Comparison of ENCODE assay signal across 8 cellular contexts in genomic region chr9:136847065-136847826, GRCh38. TPM values are rescaled to one million over a fixed set of nuclear protein-coding genes. Genes with fewer than 3 reads are reported as not detected.
DNase-seq lines count a peak whose midpoint lies in the region; ATAC-seq, FAIRE-seq and TF ChIP-seq lines count a peak whose summit lies in the region.

No MANE protein-coding gene starts in this region.

- peak overlapping the region; percentile 86 for H3K4me3 Mint-ChIP-seq in astrocyte (ENCODE audit: unreplicated experiment)

- no peaks in the 10 kb centered on the region for H3K4me1 Mint-ChIP-seq in astrocyte (ENCODE audit: low read depth, unreplicated experiment)

- TF ChIP-seq POLR2A in spleen (IDR thresholded peaks at IDR 0.05) = no peak

- H3K9me3 ChIP-seq in ES-I3 (ENCODE audit: control insufficient read depth, insufficient read depth, low read length) = no peaks in the 10 kb centered on the region
- peaks cover 6% of the 10 kb centered on the region for H3K9me3 ChIP-seq in astrocyte (ENCODE audit: insufficient read depth, low read depth, low read length)
- no peaks in the 10 kb centered on the region for H3K9me3 ChIP-seq in iPS DF 6.9 (ENCODE audit: control insufficient read depth, insufficient read depth, low read length)
- no peaks in the 10 kb centered on the region for H3K9me3 ChIP-seq in spleen

- peak overlapping the region; percentile 70 for H3K4me3 ChIP-seq in astrocyte (ENCODE audit: insufficient read depth, low read depth, low read length)
- peak overlapping the region; percentile 85; the same call in 1 of the 2 replicates for H3K4me3 ChIP-seq in iPS DF 6.9 (ENCODE audit: low read length)
- H3K4me3 ChIP-seq in spleen = peak overlapping the region; percentile 57 to 90 (median 82)

- H3K27me3 Mint-ChIP-seq in astrocyte (ENCODE audit: low read depth, unreplicated experiment) = no peaks in the 10 kb centered on the region

- TF ChIP-seq CTCF in astrocyte (IDR thresholded peaks at IDR 0.05; ENCODE audit: insufficient read depth, low read depth, low read length) = no peak
- no peak for TF ChIP-seq CTCF in spleen (IDR thresholded peaks at IDR 0.05 in 8 of 11, conservative IDR thresholded peaks at IDR 0.05 in 3 of 11)

- H4K20me1 ChIP-seq in astrocyte (ENCODE audit: insufficient read depth, low read length) = peaks cover 15% of the 10 kb centered on the region

- no peaks in the 10 kb centered on the region for H3K36me3 Mint-ChIP-seq in astrocyte (ENCODE audit: low read depth, unreplicated experiment)

- ATAC-seq in HG03460 (IDR thresholded peaks at IDR 0.05; ENCODE audit: unreplicated experiment) = no peak

- peak overlapping the region; percentile 89 for H3K27ac Mint-ChIP-seq in astrocyte (ENCODE audit: unreplicated experiment)

- H3K4me1 ChIP-seq in ES-I3 (ENCODE audit: insufficient read depth, low read length) = no peaks in the 10 kb centered on the region
- H3K4me1 ChIP-seq in astrocyte (ENCODE audit: insufficient read depth, low read length) = peaks cover 9% of the 10 kb centered on the region
- peaks cover 10% of the 10 kb centered on the region for H3K4me1 ChIP-seq in iPS DF 6.9 (ENCODE audit: control insufficient read depth, insufficient read depth, low read length)
- H3K4me1 ChIP-seq in spleen = peaks cover 37 to 88% (median 69%) of the 10 kb centered on the region in 6 donors

- H3K79me2 ChIP-seq in astrocyte (ENCODE audit: insufficient read depth, low read length) = peaks cover 11% of the 10 kb centered on the region

- H2AFZ ChIP-seq in astrocyte (ENCODE audit: low read depth, low read length) = peak overlapping the region; percentile 34

- no peak for FAIRE-seq in astrocyte (lab: Jason Lieb, UNC)

- peaks cover 7% of the 10 kb centered on the region for H3K27me3 ChIP-seq in astrocyte (ENCODE audit: insufficient read depth, low read length)
- H3K27me3 ChIP-seq in iPS DF 6.9 (ENCODE audit: control insufficient read depth, insufficient read depth, low read length) = no peaks in the 10 kb centered on the region; the same call in 1 of the 2 replicates
- peaks cover 0 to 57% (median 45%) of the 10 kb centered on the region in 7 donors for H3K27me3 ChIP-seq in spleen (replicated peaks in 1 of 7)

- no CpG with 5 or more reads among the region's 78 CpGs for WGBS in iPS DF 6.9 (ENCODE audit: insufficient coverage, insufficient read length)
- 3 to 10% (median 7%) methylated on average over 14 to 78 of the region's 78 CpGs for WGBS in spleen, 5 donors

- peak overlapping the region; percentile 77 for H3K9ac ChIP-seq in ES-I3 (ENCODE audit: low read depth, low read length)
- H3K9ac ChIP-seq in astrocyte (ENCODE audit: low read length) = peak overlapping the region; percentile 85

- peak; percentile 43 for DNase-seq in NCI-H1105 (lab: John Stamatoyannopoulos, UW)
- DNase-seq in astrocyte (ENCODE audit: low read depth) = peak; percentile 29
- no peak for DNase-seq in iPS DF 6.9 (ENCODE audit: low read depth, low spot score)
- DNase-seq in spleen = no peak
- no peak for DNase-seq in NCI-H526 treated with DMSO at 0.1 percent for 48 hours (lab: John Stamatoyannopoulos, UW)
- DNase-seq in NCI-H1092 (lab: John Stamatoyannopoulos, UW) = no peak

- intact Hi-C loops in spleen (cut with DNase I; ENCODE audit: low total_unique reads) = loop anchor here (10.0 kb wide), 1 partner anchor 98 kb away; the partner anchor contains the start of genes C8G and FBXW5

- H3K27ac ChIP-seq in astrocyte (ENCODE audit: low read depth, low read length) (no peak overlapping the region), iPS DF 6.9 (ENCODE audit: low read length) (no peak overlapping the region), spleen (peak overlapping the region; percentile 80 to 93 (median 88))

- no peaks in the 10 kb centered on the region for H3K36me3 ChIP-seq in ES-I3 (ENCODE audit: insufficient read depth, low read length)
- no peaks in the 10 kb centered on the region for H3K36me3 ChIP-seq in astrocyte (ENCODE audit: insufficient read depth, low read length)
- no peaks in the 10 kb centered on the region; the same call in 1 of the 2 replicates for H3K36me3 ChIP-seq in iPS DF 6.9 (ENCODE audit: control insufficient read depth, insufficient read depth, low read length)
- H3K36me3 ChIP-seq in spleen = peaks cover 0 to 38% (median 8%) of the 10 kb centered on the region in 6 donors

- H3K9me3 Mint-ChIP-seq in astrocyte (ENCODE audit: unreplicated experiment) = peaks cover 3% of the 10 kb centered on the region

- peak overlapping the region; percentile 100 for H3K4me2 ChIP-seq in astrocyte (ENCODE audit: low read length)

RNA-seq across cellular contexts. Expression of gene PHPT1, which starts 2.0 kb away (rescaled TPM):
- total RNA-seq in astrocyte (192 and 215 TPM in 2 replicates), spleen (10 to 100 TPM; 32.3 to 71.0 (median 63.3) TPM)
- 100 to 1,000 TPM in 2 of 3 donors, 10 to 100 TPM in 1; 95.9 to 117 (median 106) TPM for polyA plus RNA-seq in spleen

RNA-seq across cellular contexts. Expression of gene MAMDC4, which starts 4.9 kb away (rescaled TPM):
- total RNA-seq in astrocyte (8.5 and 9.3 TPM in 2 replicates), spleen (10 to 100 TPM in 5 of 7 donors, 1 to 10 TPM in 2; 5.4 to 20.8 (median 11.3) TPM)
- 10 to 100 TPM in 2 of 3 donors, 1 to 10 TPM in 1; 4.9 to 32.0 (median 12.7) TPM for polyA plus RNA-seq in spleen

RNA-seq across cellular contexts. Expression of gene AJM1, which starts 5.0 kb away (rescaled TPM):
- total RNA-seq in astrocyte = 3.3 and 4.2 TPM in 2 replicates
- total RNA-seq in spleen = 10 to 100 TPM in 1 of 7 donors, 1 to 10 TPM in 6; 3.3 to 13.1 (median 6.3) TPM
- polyA plus RNA-seq in spleen = 1 to 10 TPM in 2 of 3 donors, under 1 TPM in 1; 0.91 to 3.9 (median 1.0) TPM

RNA-seq across cellular contexts. Expression of gene EDF1, which starts 18.9 kb away (rescaled TPM):
- 364 and 367 TPM in 2 replicates for total RNA-seq in astrocyte
- total RNA-seq in spleen = 100 to 1,000 TPM; 184 to 241 (median 225) TPM
- polyA plus RNA-seq in spleen = 100 to 1,000 TPM; 347 to 462 (median 441) TPM

RNA-seq across cellular contexts. Expression of gene TRAF2, which starts 39.1 kb away (rescaled TPM):
- total RNA-seq in astrocyte = 12.5 and 14.4 TPM in 2 replicates
- 10 to 100 TPM; 14.9 to 49.7 (median 29.6) TPM for total RNA-seq in spleen
- 10 to 100 TPM; 13.6 to 23.1 (median 19.6) TPM for polyA plus RNA-seq in spleen

Comparison
In these comparisons a context has a peak if more than half of its experiments do, and no peak if none do; other contexts are left out.
1. DNase-seq: peak in NCI-H1105 (single experiment) and astrocyte (single experiment); none in iPS DF 6.9 (single experiment), spleen (single experiment), NCI-H526 treated with DMSO at 0.1 percent for 48 hours (single experiment) and NCI-H1092 (single experiment).
2. H3K27ac ChIP-seq: peak in spleen (8 of 8); none in astrocyte (single experiment) and iPS DF 6.9 (single experiment).
3. Peak in every context shown above with its lines, with median percentiles within 50 percentile points of each other: H3K4me3 ChIP-seq.